2 cellular contexts compared by ENCODE assay signal in the genomic region with DNA sequence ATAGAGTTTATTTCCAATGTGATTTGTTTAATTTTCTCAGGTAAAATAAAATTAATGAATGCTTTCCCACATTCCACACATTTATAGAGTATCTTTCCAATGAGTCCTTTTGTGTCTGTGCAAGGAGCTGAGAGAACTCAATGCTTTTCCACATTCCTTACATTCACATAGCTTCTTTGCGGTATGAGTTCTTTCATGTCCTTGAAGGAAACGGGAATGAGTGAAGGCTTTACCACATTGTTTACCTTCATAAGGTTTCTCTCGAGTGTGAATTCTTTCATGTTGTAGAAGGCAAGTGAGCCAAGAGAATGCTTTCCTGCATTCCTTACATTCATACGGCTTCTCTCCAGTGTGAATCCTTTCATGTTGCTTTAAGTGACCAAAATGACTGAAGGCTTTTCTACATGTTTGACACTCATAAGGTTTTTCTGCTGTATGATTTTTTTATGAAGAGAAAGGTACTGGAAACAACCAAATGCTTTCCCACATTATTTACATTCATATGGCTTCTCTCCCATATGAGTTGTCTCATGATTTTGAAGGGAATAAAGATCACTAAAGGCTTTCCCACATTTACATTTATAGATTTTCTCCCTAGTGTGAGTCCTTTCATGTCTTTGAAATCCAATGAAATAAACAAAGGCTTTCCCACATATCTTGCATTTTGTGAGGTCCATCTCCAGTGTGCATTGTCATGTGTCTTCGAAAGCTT.
A peak's percentile ranks its signal among the peaks of the same experiment; 100 is the strongest.
TF ChIP-seq lines count a peak whose summit lies in the region.

No MANE protein-coding gene starts in this region.

TF ChIP-seq in liver, 16 proteins besides CTCF, POLR2A, EP300 and RAD21:
- TF ChIP-seq, protein P1, sequence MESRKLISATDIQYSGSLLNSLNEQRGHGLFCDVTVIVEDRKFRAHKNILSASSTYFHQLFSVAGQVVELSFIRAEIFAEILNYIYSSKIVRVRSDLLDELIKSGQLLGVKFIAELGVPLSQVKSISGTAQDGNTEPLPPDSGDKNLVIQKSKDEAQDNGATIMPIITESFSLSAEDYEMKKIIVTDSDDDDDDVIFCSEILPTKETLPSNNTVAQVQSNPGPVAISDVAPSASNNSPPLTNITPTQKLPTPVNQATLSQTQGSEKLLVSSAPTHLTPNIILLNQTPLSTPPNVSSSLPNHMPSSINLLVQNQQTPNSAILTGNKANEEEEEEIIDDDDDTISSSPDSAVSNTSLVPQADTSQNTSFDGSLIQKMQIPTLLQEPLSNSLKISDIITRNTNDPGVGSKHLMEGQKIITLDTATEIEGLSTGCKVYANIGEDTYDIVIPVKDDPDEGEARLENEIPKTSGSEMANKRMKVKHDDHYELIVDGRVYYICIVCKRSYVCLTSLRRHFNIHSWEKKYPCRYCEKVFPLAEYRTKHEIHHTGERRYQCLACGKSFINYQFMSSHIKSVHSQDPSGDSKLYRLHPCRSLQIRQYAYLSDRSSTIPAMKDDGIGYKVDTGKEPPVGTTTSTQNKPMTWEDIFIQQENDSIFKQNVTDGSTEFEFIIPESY (IDR thresholded peaks at IDR 0.05): no peak
- no peak for TF ChIP-seq EGR1 (IDR thresholded peaks at IDR 0.05; ENCODE audit: low read depth in 2 of 2)
- no peak for TF ChIP-seq RXRA (IDR thresholded peaks at IDR 0.05)
- no peak for TF ChIP-seq FOXA1 (IDR thresholded peaks at IDR 0.05)
- TF ChIP-seq SP1 (IDR thresholded peaks at IDR 0.05): no peak
- TF ChIP-seq, protein P2, sequence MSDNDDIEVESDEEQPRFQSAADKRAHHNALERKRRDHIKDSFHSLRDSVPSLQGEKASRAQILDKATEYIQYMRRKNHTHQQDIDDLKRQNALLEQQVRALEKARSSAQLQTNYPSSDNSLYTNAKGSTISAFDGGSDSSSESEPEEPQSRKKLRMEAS (IDR thresholded peaks at IDR 0.05): no peak
- no peak for TF ChIP-seq HNF4G (IDR thresholded peaks at IDR 0.05)
- no peak for TF ChIP-seq GABPA (IDR thresholded peaks at IDR 0.05 in 1 of 2, conservative IDR thresholded peaks at IDR 0.05 in 1 of 2)
- TF ChIP-seq JUND (IDR thresholded peaks at IDR 0.05): no peak
- no peak for TF ChIP-seq HNF4A (conservative IDR thresholded peaks at IDR 0.05)

TF ChIP-seq in H1, 55 proteins besides CTCF, POLR2A, EP300 and RAD21:
- TF ChIP-seq, protein P2 (IDR thresholded peaks at IDR 0.05): no peak
- peak; percentile 63 for TF ChIP-seq ZNF274 (IDR thresholded peaks at IDR 0.05; ENCODE audit: borderline replicate concordance, extremely low read depth, low read length)
- TF ChIP-seq, protein P3, sequence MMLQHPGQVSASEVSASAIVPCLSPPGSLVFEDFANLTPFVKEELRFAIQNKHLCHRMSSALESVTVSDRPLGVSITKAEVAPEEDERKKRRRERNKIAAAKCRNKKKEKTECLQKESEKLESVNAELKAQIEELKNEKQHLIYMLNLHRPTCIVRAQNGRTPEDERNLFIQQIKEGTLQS (IDR thresholded peaks at IDR 0.05; ENCODE audit: insufficient read depth, low read depth, low read length): no peak
- TF ChIP-seq BCL11A (IDR thresholded peaks at IDR 0.05; ENCODE audit: low read depth in 2 of 2, low read length in 2 of 2): no peak
